Comparison of ENCODE assay signal across 24 cellular contexts in the genomic region with DNA sequence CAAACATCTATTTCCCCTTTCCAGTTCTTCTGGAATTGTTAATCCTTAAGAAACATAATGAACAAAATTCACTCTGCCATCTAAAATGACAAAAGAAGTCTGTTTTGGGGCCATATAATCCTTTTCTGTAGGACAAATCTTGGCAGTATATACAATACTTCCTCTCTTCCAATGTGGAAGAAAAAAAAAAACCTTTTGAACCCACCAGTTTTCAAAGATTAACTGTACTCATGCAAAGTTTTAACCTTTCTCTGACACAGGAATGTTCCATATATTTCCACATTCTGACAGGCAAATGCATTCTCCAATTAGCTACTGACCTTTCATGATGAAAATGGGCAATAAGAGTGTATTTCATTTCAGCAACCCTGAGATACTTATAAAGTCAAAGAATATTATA.
"Had no signal": no experiment of that assay in that cellular context is flagged by ENCODE, and none has a peak within 500 bp of the region (broad histone marks: within the 10 kb centered on the region; RNA-seq: fewer than 3 reads in every experiment).

No MANE protein-coding gene starts in this region.

- H3K27ac Mint-ChIP-seq: activated T-cell treated with anti-CD3 and anti-CD28 coated beads, Interleukin-2, amount 50 U/mL, for 72 hours had no signal

- ATAC-seq: foreskin keratinocyte, left lung, right cardiac atrium had no signal

- DNase-seq: activated CD4-positive, alpha-beta T cell treated with anti-CD3 and anti-CD28 coated beads for 1 hour; activated CD8-positive, alpha-beta memory T cell treated with anti-CD3 and anti-CD28 coated beads for 24 hours; activated CD8-positive, alpha-beta memory T cell treated with anti-CD3 and anti-CD28 coated beads, Interleukin-2, amount 50 U/mL, for 48 hours; activated effector memory CD4-positive, alpha-beta T cell treated with anti-CD3 and anti-CD28 coated beads, Interleukin-2, amount 50 U/mL, for 16 hours; activated naive CD4-positive, alpha-beta T cell treated with anti-CD3 and anti-CD28 coated beads, Interleukin-2, amount 50 U/mL, for 16 hours; activated T-cell treated with anti-CD3 and anti-CD28 coated beads, Interleukin-2, amount 50 U/mL, for 72 hours; foreskin keratinocyte; glutamatergic neuron; hypothalamus; kidney; left lung; midbrain; right cardiac atrium; stimulated activated CD4-positive, alpha-beta T cell treated with anti-CD3 and anti-CD28 coated beads, Interleukin-15, amount 100 ng/mL, for 24 hours; stimulated activated CD4-positive, alpha-beta T cell treated with anti-CD3 and anti-CD28 coated beads, Interleukin-2, amount 100 ng/mL, for 48 hours; uterus; WERI-Rb-1 had no signal

- H3K9me3 ChIP-seq: left lung, tibial nerve, uterus had no signal

- H3K27me3 ChIP-seq: foreskin keratinocyte, left lung, tibial nerve, uterus had no signal

- H3K27ac ChIP-seq: epithelial cell of prostate, foreskin keratinocyte, left lung, skin epidermis, uterus, WERI-Rb-1 had no signal

- H3K4me1 ChIP-seq: foreskin keratinocyte, uterus had no signal

- H3K4me3 Mint-ChIP-seq: neural crest cell had no signal

- H3K9me3 Mint-ChIP-seq: activated T-cell treated with anti-CD3 and anti-CD28 coated beads, Interleukin-2, amount 50 U/mL, for 72 hours; neural crest cell; stimulated activated naive CD8-positive, alpha-beta T cell treated with anti-CD3 and anti-CD28 coated beads, Interleukin-15, Interleukin-2, amounts not matched to agents 100 ng/mL and 50 ng/mL, for 24 hours; T-helper 1 cell treated with Interleukin-12 subunit alpha and Interleukin-12 subunit beta and Interleukin-4 antibody, amounts not matched to agents 30 μg/mL and 1 μg/mL, for 36 hours had no signal

- H3K4me3 ChIP-seq: left lung, skin epidermis, tibial nerve, uterus had no signal

- H3K36me3 ChIP-seq: uterus had no signal

- H3K27me3 Mint-ChIP-seq: progenitor cell of endocrine pancreas; stimulated activated naive CD8-positive, alpha-beta T cell treated with anti-CD3 and anti-CD28 coated beads, Interleukin-15, Interleukin-2, amounts not matched to agents 100 ng/mL and 50 ng/mL, for 24 hours had no signal
